1 cellular context compared by ENCODE assay signal in genomic region chr1:91751281-91751680, GRCh38.
TF ChIP-seq lines count a peak whose summit lies in the region.

No MANE protein-coding gene starts in this region.

TF ChIP-seq in GM23338, 12 proteins besides CTCF, POLR2A, EP300 and RAD21 (continued from another document):
- TF ChIP-seq ZNF462 (CRISPR knock-in tag; IDR thresholded peaks at IDR 0.05) (no peak), JUNB (IDR thresholded peaks at IDR 0.05; ENCODE audit: unreplicated experiment) (no peak), STAT1 (IDR thresholded peaks at IDR 0.05; ENCODE audit: unreplicated experiment) (no peak), ZNF331 (CRISPR knock-in tag; IDR thresholded peaks at IDR 0.05; ENCODE audit: low read depth) (no peak), ETS1 (IDR thresholded peaks at IDR 0.05) (no peak), EZH2phosphoT487 (IDR thresholded peaks at IDR 0.05; ENCODE audit: unreplicated experiment) (no peak), ZNF114 (CRISPR knock-in tag; IDR thresholded peaks at IDR 0.05) (no peak), EZH2 (IDR thresholded peaks at IDR 0.05; ENCODE audit: low read depth, unreplicated experiment) (no peak), CREB1 (CRISPR knock-in tag; IDR thresholded peaks at IDR 0.05; ENCODE audit: low read depth) (no peak), POLR2AphosphoS5 (IDR thresholded peaks at IDR 0.05; ENCODE audit: low read depth) (no peak)
